Comparison of ENCODE assay signal across 2 cellular contexts in genomic region chr6:130615816-130616215, GRCh38.
TF ChIP-seq lines count a peak whose summit lies in the region.

No MANE protein-coding gene starts in this region.

TF ChIP-seq in GM23338, 12 proteins besides CTCF, POLR2A, EP300 and RAD21 (continued from another document):
- peak; percentile 43; the same call in 1 of the 2 replicates for TF ChIP-seq ETS1 (IDR thresholded peaks at IDR 0.05)
TF ChIP-seq in GM23338: peak in this region for 1.

TF ChIP-seq in H1, 55 proteins besides CTCF, POLR2A, EP300 and RAD21 (continued from another document):
- TF ChIP-seq ATF2 (IDR thresholded peaks at IDR 0.05; ENCODE audit: low read length) (no peak), ATF3 (IDR thresholded peaks at IDR 0.05; ENCODE audit: insufficient read depth, low read depth, low read length) (0 out of 2 replicates have a peak, but pooled peaks have one; percentile 22), SIX5 (IDR thresholded peaks at IDR 0.05; ENCODE audit: low read depth, low read length) (peak; percentile 67)
